19 cellular contexts compared by ENCODE assay signal in the genomic region with DNA sequence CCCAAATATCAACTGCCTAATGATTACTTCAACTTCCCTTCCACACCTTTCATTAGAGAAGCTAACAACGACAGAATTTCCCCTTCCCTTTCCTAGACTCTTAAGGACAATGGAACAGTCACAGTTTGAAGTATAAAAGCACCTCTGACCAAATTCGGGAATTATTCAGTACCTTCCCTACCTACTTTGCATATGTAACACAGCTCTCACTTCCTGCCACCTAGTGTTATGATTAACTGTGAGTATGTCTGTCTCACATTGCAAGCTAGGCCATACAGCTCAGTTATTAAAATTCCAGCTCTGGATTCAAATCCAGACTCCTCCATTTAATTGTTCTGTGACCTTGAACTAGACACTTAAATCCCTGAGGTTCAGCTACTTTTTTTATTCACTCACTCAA. TPM values are rescaled to one million over a fixed set of nuclear protein-coding genes. Genes with fewer than 3 reads are reported as not detected.
A peak's percentile ranks its signal among the peaks of the same experiment; 100 is the strongest.
DNase-seq lines count a peak whose midpoint lies in the region; ATAC-seq, FAIRE-seq and TF ChIP-seq lines count a peak whose summit lies in the region.
"Had no signal": no experiment of that assay in that cellular context is flagged by ENCODE, and none has a peak within 500 bp of the region (broad histone marks: within the 10 kb centered on the region; RNA-seq: fewer than 3 reads in every experiment).

No MANE protein-coding gene starts in this region.

- H3K27me3 ChIP-seq in pancreas = no peaks in the 10 kb centered on the region
- H3K27me3 ChIP-seq: neural progenitor cell had no signal

- intact Hi-C loops in pancreas (cut with DNase I) = no loop called here
- intact Hi-C loops in left ventricle myocardium superior (cut with micrococcal nuclease) = no loop called here

- no peak for DNase-seq in pancreas
- DNase-seq in A172 (ENCODE audit: low spot score) = no peak
- no peak for DNase-seq in NCI-H128 (lab: John Stamatoyannopoulos, UW; ENCODE audit: unreplicated experiment)
- no peak for DNase-seq in stimulated activated CD4-positive, alpha-beta T cell treated with anti-CD3 and anti-CD28 coated beads, Interleukin-12 subunit alpha, Interleukin-12 subunit beta, amount 100 ng/mL, for 4 hours
- DNase-seq in left ventricle myocardium superior = no peak
- DNase-seq: amniotic stem cell; effector CD8-positive, alpha-beta T cell; glutamatergic neuron; left ventricle myocardium inferior; NCI-H1092 treated with DMSO at 0.1 percent for 48 hours; SIG-M5; transverse colon; WERI-Rb-1 had no signal

- no peak for FAIRE-seq in pancreas (lab: Jason Lieb, UNC)

- 26 to 29% methylated on average over 2 of the region's 2 CpGs for WGBS in pancreas, 2 donors

- no peak for TF ChIP-seq CTCF in pancreas (IDR thresholded peaks at IDR 0.05)

- ATAC-seq in GM19438 (IDR thresholded peaks at IDR 0.05; ENCODE audit: low read depth, unreplicated experiment) (peak; percentile 81), HG02798 (IDR thresholded peaks at IDR 0.05; ENCODE audit: poor library complexity, unreplicated experiment) (peak; percentile 78), HG03558 (IDR thresholded peaks at IDR 0.05; ENCODE audit: extremely low read depth, unreplicated experiment) (peak; percentile 50), pancreas (peak; percentile 47 to 72 (median 54)), left ventricle myocardium superior (no peak)

- H3K4me1 ChIP-seq in pancreas = peaks cover 14 to 22% (median 15%) of the 10 kb centered on the region in 3 donors
- H3K4me1 ChIP-seq: left ventricle myocardium inferior, neural progenitor cell, transverse colon had no signal

- peak overlapping the region; percentile 66 to 77 (median 72) for H3K27ac ChIP-seq in pancreas
- H3K27ac ChIP-seq: left ventricle myocardium inferior, neural progenitor cell, transverse colon, WERI-Rb-1 had no signal

- H3K36me3 ChIP-seq in pancreas = no peaks in the 10 kb centered on the region
- H3K36me3 ChIP-seq: left ventricle myocardium inferior, neural progenitor cell, transverse colon, WERI-Rb-1 had no signal

- H3K4me3 ChIP-seq in pancreas = no peak overlapping the region
- H3K4me3 ChIP-seq: left ventricle myocardium inferior, neural progenitor cell, transverse colon had no signal

- no peaks in the 10 kb centered on the region for H3K9me3 ChIP-seq in pancreas

RNA-seq across cellular contexts. Expression of a gene that starts 44.8 kb away (rescaled TPM):
- total RNA-seq in pancreas (under 1 TPM in 1 of 6 donors, not detected in 5; 0.05 TPM), left ventricle myocardium superior (not detected)
- 1 to 10 TPM in 1 of 2 donors, under 1 TPM in 1; 0.04 to 1.1 TPM for polyA plus RNA-seq in pancreas
- not detected in 2 replicates for total RNA-seq in A172 (2014; rRNA removed; shearing (Covaris generic))
- total RNA-seq: H4, left ventricle myocardium inferior, NCI-H460 had no signal

RNA-seq across cellular contexts. Expression of a gene that starts 48.7 kb away (rescaled TPM):
- total RNA-seq in pancreas = 1 to 10 TPM; 1.1 to 1.6 (median 1.3) TPM
- 1 to 10 TPM in 1 of 2 donors, under 1 TPM in 1; 0.53 to 1.6 TPM for polyA plus RNA-seq in pancreas
- not detected in 2 replicates for total RNA-seq in A172 (2014; rRNA removed; shearing (Covaris generic))
- total RNA-seq in left ventricle myocardium superior = 0.10 TPM
- total RNA-seq: H4 had no signal
